ENCODE assay signal across 8 cellular contexts in genomic region chr17:12597895-12598294, GRCh38.
"Had no signal": no experiment of that assay in that cellular context is flagged by ENCODE, and none has a peak within 500 bp of the region (broad histone marks: within the 10 kb centered on the region; RNA-seq: fewer than 3 reads in every experiment).

No MANE protein-coding gene starts in this region.

- H3K27ac ChIP-seq: HL-60 had no signal

- ATAC-seq: GM23338, HCT116 had no signal

- H2AFZ ChIP-seq: GM23338 had no signal

- H3K4me2 ChIP-seq: GM23338 had no signal

- H3K4me1 Mint-ChIP-seq: GM23338, IgD-negative memory B cell had no signal

- H3K4me3 ChIP-seq: GM23338, HAP-1 had no signal

- H3K9me3 ChIP-seq: HAP-1 had no signal

- H3K36me3 ChIP-seq: HAP-1 had no signal

- H3K27me3 Mint-ChIP-seq: IgD-negative memory B cell had no signal

- H3K9me3 Mint-ChIP-seq: GM23338, HFFc6 had no signal

- DNase-seq: H7, HFFc6, KG1 had no signal

- H3K27ac Mint-ChIP-seq: GM23338, HFFc6, IgD-negative memory B cell had no signal

- H3K4me3 Mint-ChIP-seq: GM23338, HFFc6, IgD-negative memory B cell had no signal

- H3K4me1 ChIP-seq: HAP-1 had no signal
